Comparison of ENCODE assay signal across 8 cellular contexts in the genomic region with DNA sequence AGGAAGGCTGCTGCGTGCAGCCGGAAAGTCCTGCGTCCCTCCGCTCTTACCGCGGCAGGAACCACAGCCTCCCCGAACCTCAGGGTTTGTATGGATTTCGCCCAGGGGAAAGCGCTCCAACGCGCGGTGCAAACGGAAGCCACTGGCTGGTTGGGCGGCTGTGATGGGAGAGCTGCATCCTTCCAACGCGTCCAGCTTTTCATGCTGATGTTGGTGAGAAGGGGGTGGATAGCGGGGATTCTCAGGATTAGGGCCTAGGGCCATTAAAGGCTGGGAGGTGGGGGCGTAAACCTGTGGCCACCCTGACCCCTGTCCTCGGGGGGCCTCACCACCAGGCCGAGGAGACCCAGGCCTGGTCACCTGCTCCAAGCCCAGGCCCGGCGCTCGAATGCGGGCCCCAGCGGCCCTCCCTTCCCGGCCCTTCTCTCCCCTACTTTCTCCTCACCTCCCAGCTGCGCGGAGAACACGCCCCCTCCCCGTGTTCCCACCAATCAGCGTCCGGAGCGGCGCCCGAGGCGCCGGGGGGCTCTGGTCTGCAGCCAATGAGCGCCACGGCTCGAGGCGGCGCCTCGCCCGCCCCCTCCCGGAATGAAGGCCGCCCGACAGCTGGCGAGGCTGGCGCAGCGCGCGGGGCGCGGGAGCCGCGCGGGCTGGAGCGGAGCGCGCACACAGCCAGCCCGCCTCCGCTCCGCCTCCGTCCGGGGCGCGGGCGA. TPM values are rescaled to one million over a fixed set of nuclear protein-coding genes. Genes with fewer than 3 reads are reported as not detected.
DNase-seq lines count a peak whose midpoint lies in the region; ATAC-seq and FAIRE-seq lines count a peak whose summit lies in the region.

No MANE protein-coding gene starts in this region.

- H4K91ac ChIP-seq in neuronal stem cell (ENCODE audit: low read depth, low read length, poor library complexity): no peak overlapping the region

- no peak overlapping the region for H2AK5ac ChIP-seq in neuronal stem cell (ENCODE audit: low read depth, low read length)

- H3K9ac ChIP-seq in neuronal stem cell (ENCODE audit: low read depth, low read length, poor library complexity): peak overlapping the region; percentile 60
- peak overlapping the region; percentile 42 to 64 for H3K9ac ChIP-seq in stomach smooth muscle (ENCODE audit: low read length in 2 of 2)

- H3K14ac ChIP-seq in neuronal stem cell (ENCODE audit: low read length): peak overlapping the region; percentile 56

- H3K27ac ChIP-seq in SJCRH30 (peak overlapping the region; percentile 2; the same call in 1 of the 2 replicates), neuronal stem cell (replicated peaks; ENCODE audit: low read length) (peak overlapping the region; percentile 8), stomach smooth muscle (ENCODE audit: low read length) (peak overlapping the region; percentile 71)

- H3K4me3 ChIP-seq in SJCRH30 (peak overlapping the region; percentile 53), neuronal stem cell (ENCODE audit: low read length in 2 of 2) (peak overlapping the region; percentile 54 to 67), stomach smooth muscle (ENCODE audit: low read length in 2 of 2) (peak overlapping the region; percentile 67 to 69)

- peaks cover 31% of the 10 kb centered on the region for H3K4me1 ChIP-seq in SJCRH30
- peaks cover 4 to 5% of the 10 kb centered on the region in 2 donors for H3K4me1 ChIP-seq in neuronal stem cell (ENCODE audit: control insufficient read depth in 2 of 2, insufficient read depth in 1 of 2, low read depth in 1 of 2, low read length in 2 of 2)
- H3K4me1 ChIP-seq in stomach smooth muscle (ENCODE audit: control insufficient read depth, insufficient read depth, low read length): peaks cover 37% of the 10 kb centered on the region

- no peaks in the 10 kb centered on the region for H3K27me3 ChIP-seq in SJCRH30
- peaks cover 0 to 29% (median 2%) of the 10 kb centered on the region in 3 experiments for H3K27me3 ChIP-seq in neuronal stem cell (ENCODE audit: control insufficient read depth in 3 of 3, insufficient read depth in 3 of 3, low read depth in 1 of 3, low read length in 3 of 3)
- no peaks in the 10 kb centered on the region for H3K27me3 ChIP-seq in stomach smooth muscle (ENCODE audit: control insufficient read depth in 1 of 2, insufficient read depth in 2 of 2, low read length in 2 of 2)

- FAIRE-seq in frontal cortex (lab: Jason Lieb, UNC): no peak

- peak overlapping the region; percentile 17 for H4K8ac ChIP-seq in neuronal stem cell (ENCODE audit: low read depth, low read length)

- H2AFZ ChIP-seq in neuronal stem cell (ENCODE audit: low read length): peak overlapping the region; percentile 86

- peak; percentile 85 for DNase-seq in DMS153 treated with DMSO at 0.1 percent for 48 hours (lab: John Stamatoyannopoulos, UW; ENCODE audit: unreplicated experiment)
- DNase-seq in KG1 (lab: John Stamatoyannopoulos, UW): peak; percentile 36
- peak; percentile 96 for DNase-seq in SJCRH30
- DNase-seq in activated naive CD4-positive, alpha-beta T cell treated with Interleukin-2 at 50 U/mL for 16 hours: peak; percentile 84
- DNase-seq in frontal cortex (ENCODE audit: low spot score in 2 of 2): peak; percentile 90 to 93
- peak; percentile 91 for DNase-seq in neuronal stem cell (ENCODE audit: low spot score)

- H2BK12ac ChIP-seq in neuronal stem cell (ENCODE audit: low read length): peak overlapping the region; percentile 10

- H3K9me3 ChIP-seq in SJCRH30 (replicated peaks): no peaks in the 10 kb centered on the region
- no peaks in the 10 kb centered on the region for H3K9me3 ChIP-seq in neuronal stem cell (replicated peaks in 1 of 2; ENCODE audit: control insufficient read depth in 2 of 2, insufficient read depth in 1 of 2, low read depth in 1 of 2, low read length in 2 of 2)
- H3K9me3 ChIP-seq in stomach smooth muscle (ENCODE audit: control insufficient read depth in 2 of 2, low read length in 2 of 2): no peaks in the 10 kb centered on the region

- peaks cover 2% of the 10 kb centered on the region for H3K79me1 ChIP-seq in neuronal stem cell (ENCODE audit: low read depth, low read length)

- H3K36me3 ChIP-seq in SJCRH30: peaks cover 25% of the 10 kb centered on the region
- H3K36me3 ChIP-seq in neuronal stem cell (replicated peaks in 1 of 2; ENCODE audit: control insufficient read depth in 2 of 2, insufficient read depth in 2 of 2, low read length in 2 of 2): peaks cover 6 to 27% of the 10 kb centered on the region in 2 donors
- H3K36me3 ChIP-seq in stomach smooth muscle (ENCODE audit: control insufficient read depth in 2 of 2, insufficient read depth in 2 of 2, low read length in 2 of 2): peaks cover 3 to 6% of the 10 kb centered on the region in 2 donors

- H2BK5ac ChIP-seq in neuronal stem cell (ENCODE audit: low read length): peak overlapping the region; percentile 82

- peak overlapping the region; percentile 47 for H2BK120ac ChIP-seq in neuronal stem cell (ENCODE audit: low read depth, low read length)

- no CpG with 5 or more reads among the region's 68 CpGs for WGBS in neuronal stem cell (ENCODE audit: extremely low coverage in 2 of 2, insufficient read length in 2 of 2, insufficient replicate concordance in 1 of 2), 2 donors

- no peak overlapping the region for H3K4ac ChIP-seq in neuronal stem cell (ENCODE audit: low read length)

- H2BK15ac ChIP-seq in neuronal stem cell (ENCODE audit: low read length): no peak overlapping the region

- peak overlapping the region; percentile 89 for H3K4me2 ChIP-seq in neuronal stem cell (ENCODE audit: insufficient read depth, low read length, poor library complexity, severe bottlenecking)

- H3K18ac ChIP-seq in neuronal stem cell (ENCODE audit: low read length): peak overlapping the region; percentile 89

- no peak overlapping the region for H3K23ac ChIP-seq in neuronal stem cell (ENCODE audit: low read depth, low read length, poor library complexity)

- peak; percentile 64 for ATAC-seq in GM21619 (IDR thresholded peaks at IDR 0.05; ENCODE audit: unreplicated experiment)

RNA-seq across cellular contexts. Expression of a gene that starts 0.5 kb away (rescaled TPM):
- total RNA-seq in SJCRH30 (2014; rRNA removed; shearing (Covaris generic)): 54.2 and 59.4 TPM in 2 replicates
- total RNA-seq in frontal cortex: 7.3 TPM
- polyA plus RNA-seq in neuronal stem cell (2013, experiment 1 of 2): 10.7 TPM
- polyA plus RNA-seq in neuronal stem cell (2013, experiment 2 of 2): 11.1 TPM

RNA-seq across cellular contexts. Expression of a gene that starts 51.6 kb away (rescaled TPM):
- 170 and 192 TPM in 2 replicates for total RNA-seq in SJCRH30 (2014; rRNA removed; shearing (Covaris generic))
- total RNA-seq in frontal cortex: 66.4 TPM
- 107 TPM for polyA plus RNA-seq in neuronal stem cell (2013, experiment 1 of 2)
- 106 TPM for polyA plus RNA-seq in neuronal stem cell (2013, experiment 2 of 2)

Comparison
In these comparisons a context has a peak if more than half of its experiments do, and no peak if none do; other contexts are left out.
1. Peak in every context shown above with its lines: DNase-seq, ATAC-seq, H3K4me3 ChIP-seq and H3K27ac ChIP-seq.
2. DNase-seq: peak in every context shown above with its lines; median percentile 96 in SJCRH30; 92 in frontal cortex; 91 in neuronal stem cell; 85 in DMS153 treated with DMSO at 0.1 percent for 48 hours; 84 in activated naive CD4-positive, alpha-beta T cell treated with Interleukin-2 at 50 U/mL for 16 hours; 36 in KG1.
3. H3K27ac ChIP-seq: peak in every context shown above with its lines; median percentile 71 in stomach smooth muscle; 8 in neuronal stem cell; 2 in SJCRH30.